In genomic region chr2:180000434-180000833, GRCh38 we compare ENCODE assay signal across 1 cellular context.
TF ChIP-seq lines count a peak whose summit lies in the region.

No MANE protein-coding gene starts in this region.

TF ChIP-seq in K562, 482 proteins besides CTCF, POLR2A, EP300 and RAD21:
- peak; percentile 49; the same call in 1 of the 2 replicates for TF ChIP-seq ATF3 (IDR thresholded peaks at IDR 0.05)
- TF ChIP-seq ATF3 (CRISPR knock-in tag; conservative IDR thresholded peaks at IDR 0.05), result no peak
- TF ChIP-seq NFE2 (IDR thresholded peaks at IDR 0.05; ENCODE audit: low read depth), result peak; percentile 67
- peak; percentile 39; the same call in 1 of the 2 replicates for TF ChIP-seq ZNF316 (IDR thresholded peaks at IDR 0.05)
- no peak for TF ChIP-seq KLF1 (tag; IDR thresholded peaks at IDR 0.05)
- peak; percentile 28; the same call in 1 of the 2 replicates for TF ChIP-seq C11orf30 (IDR thresholded peaks at IDR 0.05; ENCODE audit: low read depth)
- TF ChIP-seq KDM4B (IDR thresholded peaks at IDR 0.05; ENCODE audit: borderline replicate concordance in 2 of 2, low read depth in 1 of 2), result no peak
- TF ChIP-seq HMBOX1 (IDR thresholded peaks at IDR 0.05), result peak; percentile 29; the same call in 1 of the 2 replicates
